ENCODE assay signal across 9 cellular contexts in genomic region chr21:44509539-44509938, GRCh38. TPM values are rescaled to one million over a fixed set of nuclear protein-coding genes. Genes with fewer than 3 reads are reported as not detected.
DNase-seq lines count a peak whose midpoint lies in the region; ATAC-seq, FAIRE-seq and TF ChIP-seq lines count a peak whose summit lies in the region.
"Had no signal": no experiment of that assay in that cellular context is flagged by ENCODE, and none has a peak within 500 bp of the region (broad histone marks: within the 10 kb centered on the region; RNA-seq: fewer than 3 reads in every experiment).

No MANE protein-coding gene starts in this region.

- intact Hi-C loops in kidney (cut with DNase I): no loop called here

- no peak overlapping the region for H3K27ac ChIP-seq in RWPE2 (ENCODE audit: poor library complexity, severe bottlenecking)
- no peak overlapping the region for H3K27ac ChIP-seq in kidney (ENCODE audit: low read depth in 2 of 2, low read length in 2 of 2)

- ATAC-seq in RWPE2 (ENCODE audit: low read depth) (peak; percentile 67), HG03342 (IDR thresholded peaks at IDR 0.05; ENCODE audit: unreplicated experiment) (no peak), HG02678 (IDR thresholded peaks at IDR 0.05; ENCODE audit: unreplicated experiment) (no peak), GM18868 (IDR thresholded peaks at IDR 0.05; ENCODE audit: unreplicated experiment) (no peak)

- H3K9ac ChIP-seq in kidney (ENCODE audit: low read length in 2 of 2): no peak overlapping the region

- DNase-seq in COLO829 (ENCODE audit: low spot score): peak; percentile 50
- DNase-seq in LNCaP clone FGC (ENCODE audit: low read depth): peak; percentile 94
- no peak for DNase-seq in RWPE2 (ENCODE audit: low spot score)
- peak; percentile 63 for DNase-seq in kidney
- no peak for DNase-seq in DMS153 (lab: John Stamatoyannopoulos, UW)
- DNase-seq: T-helper 9 cell had no signal

- no peak overlapping the region for H3K4me3 ChIP-seq in LNCaP clone FGC (ENCODE audit: low read depth, low read length)
- no peak overlapping the region for H3K4me3 ChIP-seq in RWPE2 (ENCODE audit: severe bottlenecking)
- no peak overlapping the region for H3K4me3 ChIP-seq in kidney (ENCODE audit: low read length in 2 of 2)

- H3K36me3 ChIP-seq in RWPE2 (ENCODE audit: low read depth): no peaks in the 10 kb centered on the region
- H3K36me3 ChIP-seq in kidney (ENCODE audit: control insufficient read depth in 1 of 2, insufficient read depth in 2 of 2, low read length in 2 of 2): no peaks in the 10 kb centered on the region

- FAIRE-seq in kidney (lab: Jason Lieb, UNC): no peak

- no peaks in the 10 kb centered on the region for H3K9me3 ChIP-seq in RWPE2 (ENCODE audit: severe bottlenecking)
- no peaks in the 10 kb centered on the region for H3K9me3 ChIP-seq in kidney (ENCODE audit: control insufficient read depth in 1 of 2, low read length in 2 of 2)

- TF ChIP-seq CTCF in LNCaP clone FGC (IDR thresholded peaks at IDR 0.05; ENCODE audit: control insufficient read depth, extremely low read depth, insufficient read depth) (peak; percentile 89), RWPE2 (IDR thresholded peaks at IDR 0.05; ENCODE audit: poor library complexity, severe bottlenecking) (no peak), kidney (IDR thresholded peaks at IDR 0.05; ENCODE audit: borderline replicate concordance, extremely low read depth, insufficient read depth) (no peak)

- no peaks in the 10 kb centered on the region for H3K27me3 ChIP-seq in RWPE2 (ENCODE audit: insufficient read depth, poor library complexity, severe bottlenecking)

- H3K4me1 ChIP-seq in RWPE2 (ENCODE audit: insufficient read depth, poor library complexity, severe bottlenecking): no peaks in the 10 kb centered on the region
- peaks cover 0 to 6% of the 10 kb centered on the region in 2 donors for H3K4me1 ChIP-seq in kidney (ENCODE audit: control insufficient read depth in 1 of 2, insufficient read depth in 1 of 2, low read depth in 1 of 2, low read length in 2 of 2)

RNA-seq across cellular contexts. Expression of gene KRTAP10-1, which starts 30.5 kb away (rescaled TPM):
- not detected for total RNA-seq in kidney
- not detected for polyA plus RNA-seq in kidney (ENCODE audit: insufficient read depth, low read depth, low replicate concordance)

RNA-seq across cellular contexts. Expression of gene KRTAP10-2, which starts 41.8 kb away (rescaled TPM):
- not detected for total RNA-seq in kidney
- polyA plus RNA-seq in kidney (ENCODE audit: insufficient read depth, low read depth, low replicate concordance): not detected

RNA-seq across cellular contexts. Expression of gene KRTAP10-3, which starts 49.1 kb away (rescaled TPM):
- not detected for total RNA-seq in kidney
- polyA plus RNA-seq in kidney (ENCODE audit: insufficient read depth, low read depth, low replicate concordance): not detected

RNA-seq across cellular contexts. Expression of gene LRRC3, which starts 54.2 kb away (rescaled TPM):
- 1.4 TPM for total RNA-seq in kidney
- 0.60 TPM for polyA plus RNA-seq in kidney (ENCODE audit: insufficient read depth, low read depth, low replicate concordance)

Comparison
In these comparisons a context has a peak if more than half of its experiments do, and no peak if none do; other contexts are left out.
1. DNase-seq: peak in COLO829 (single experiment), LNCaP clone FGC (single experiment) and kidney (single experiment); none in RWPE2 (single experiment) and DMS153 (single experiment).